In the genomic region with DNA sequence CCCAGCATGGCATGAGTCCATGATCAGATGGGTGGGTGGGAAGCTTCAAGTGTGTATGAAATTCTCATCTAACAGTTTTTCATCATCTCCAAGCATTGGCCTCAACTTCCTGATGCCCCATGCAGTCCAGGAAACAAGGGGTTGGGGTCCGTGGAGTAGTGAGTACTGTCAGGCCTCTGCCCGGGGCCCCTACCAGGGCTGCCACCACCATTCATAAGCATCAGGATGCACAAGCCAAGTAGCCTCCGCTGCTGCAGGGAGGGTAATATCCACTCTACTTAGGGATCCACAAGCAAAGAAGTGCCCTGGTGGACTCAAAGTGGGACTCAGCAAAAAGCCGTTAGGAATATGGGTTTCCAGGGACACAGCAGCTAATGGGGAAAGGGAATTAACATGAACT, we compare ENCODE assay signal across 10 cellular contexts. TPM values are rescaled to one million over a fixed set of nuclear protein-coding genes. Genes with fewer than 3 reads are reported as not detected.
"Had no signal": no experiment of that assay in that cellular context is flagged by ENCODE, and none has a peak within 500 bp of the region (broad histone marks: within the 10 kb centered on the region; RNA-seq: fewer than 3 reads in every experiment).

No MANE protein-coding gene starts in this region.

- H3K36me3 ChIP-seq: HAP-1 had no signal

- H2AFZ ChIP-seq: GM23248, GM23338 had no signal

- H3K27ac ChIP-seq: GM23248 had no signal

- H3K4me2 ChIP-seq: GM23338 had no signal

- ATAC-seq: GM23338, HCT116 had no signal

- H3K9me3 ChIP-seq: HAP-1 had no signal

- H3K9ac ChIP-seq: GM23248 had no signal

- H3K4me1 ChIP-seq: HAP-1 had no signal

- DNase-seq: GM23248, GOT3, H7, H9, HCEC 1CT, HFFc6 had no signal

- H3K4me3 ChIP-seq: GM23248, GM23338, HAP-1 had no signal

RNA-seq across cellular contexts. Expression of a gene that starts 49.3 kb away (rescaled TPM):
- total RNA-seq: GM23248, GM23338, H4, H7, HFFc6 had no signal
- polyA plus RNA-seq: GM23248 had no signal
